Comparison of ENCODE assay signal across 14 cellular contexts in genomic region chr3:122076414-122077292, GRCh38. TPM values are rescaled to one million over a fixed set of nuclear protein-coding genes. Genes with fewer than 3 reads are reported as not detected.
DNase-seq lines count a peak whose midpoint lies in the region; ATAC-seq, FAIRE-seq and TF ChIP-seq lines count a peak whose summit lies in the region.
"Had no signal": no experiment of that assay in that cellular context is flagged by ENCODE, and none has a peak within 500 bp of the region (broad histone marks: within the 10 kb centered on the region; RNA-seq: fewer than 3 reads in every experiment).

No MANE protein-coding gene starts in this region.

- no peaks in the 10 kb centered on the region for H3K4me1 Mint-ChIP-seq in type B pancreatic cell (ENCODE audit: unreplicated experiment)
- H3K4me1 Mint-ChIP-seq: WTC11 had no signal

- no peaks in the 10 kb centered on the region for H3K36me3 Mint-ChIP-seq in type B pancreatic cell
- H3K36me3 Mint-ChIP-seq: WTC11 had no signal

- no peak overlapping the region for H3K4me3 Mint-ChIP-seq in type B pancreatic cell
- H3K4me3 Mint-ChIP-seq: WTC11 had no signal

- no peaks in the 10 kb centered on the region for H3K9me3 Mint-ChIP-seq in type B pancreatic cell

- no peaks in the 10 kb centered on the region for H3K27me3 ChIP-seq in GM06990 (replicated peaks; ENCODE audit: control insufficient read depth, insufficient read depth, low read length)
- H3K27me3 ChIP-seq in bronchial epithelial cell (ENCODE audit: control insufficient read depth, insufficient read depth, low read length) = no peaks in the 10 kb centered on the region
- H3K27me3 ChIP-seq: gastroesophageal sphincter had no signal

- peak; percentile 82 for FAIRE-seq in bronchial epithelial cell (lab: Jason Lieb, UNC)
- FAIRE-seq in HTR-8/SVneo (lab: Jason Lieb, UNC) = no peak
- FAIRE-seq: colon had no signal

- TF ChIP-seq CTCF in GM06990 (IDR thresholded peaks at IDR 0.05; ENCODE audit: insufficient read depth, low read length, poor library complexity, severe bottlenecking) = no peak
- no peak for TF ChIP-seq CTCF in bronchial epithelial cell (IDR thresholded peaks at IDR 0.05; ENCODE audit: insufficient read depth, low read length, severe bottlenecking)
- no peak for TF ChIP-seq CTCF in type B pancreatic cell (conservative IDR thresholded peaks at IDR 0.05)

- H3K4me3 ChIP-seq in GM06990 (replicated peaks; ENCODE audit: low read depth, low read length) (peak overlapping the region; percentile 75), bronchial epithelial cell (ENCODE audit: low read depth, low read length) (no peak overlapping the region)
- H3K4me3 ChIP-seq: gastroesophageal sphincter, lung had no signal

- no peaks in the 10 kb centered on the region for H3K27me3 Mint-ChIP-seq in type B pancreatic cell

- ATAC-seq in GM19324 (IDR thresholded peaks at IDR 0.05; ENCODE audit: low FRiP score, unreplicated experiment) (peak; percentile 23), HG03432 (IDR thresholded peaks at IDR 0.05; ENCODE audit: unreplicated experiment) (peak; percentile 1), GM18873 (IDR thresholded peaks at IDR 0.05; ENCODE audit: low FRiP score, unreplicated experiment) (no peak)
- ATAC-seq: WTC11 had no signal

- H3K27ac Mint-ChIP-seq in type B pancreatic cell = no peak overlapping the region
- H3K27ac Mint-ChIP-seq: WTC11 had no signal

- DNase-seq in GM06990 (ENCODE audit: extremely low read depth, insufficient read length) (no peak), bronchial epithelial cell (ENCODE audit: low read depth) (no peak), type B pancreatic cell (ENCODE audit: extremely low spot score, unreplicated experiment) (no peak), HTR-8/SVneo (ENCODE audit: insufficient read length, low spot score) (no peak), cortex of kidney (lab: John Stamatoyannopoulos, UW) (no peak)
- DNase-seq: activated naive CD4-positive, alpha-beta T cell treated with anti-CD3 and anti-CD28 coated beads, Interleukin-2, amount 50 U/mL, for 16 hours; Right ventricle myocardium superior had no signal

- peaks cover 2% of the 10 kb centered on the region for H3K36me3 ChIP-seq in GM06990 (ENCODE audit: control insufficient read depth, insufficient read depth, low read length)
- H3K36me3 ChIP-seq in bronchial epithelial cell (ENCODE audit: control insufficient read depth, insufficient read depth, low read length) = no peaks in the 10 kb centered on the region
- H3K36me3 ChIP-seq: gastroesophageal sphincter had no signal

RNA-seq across cellular contexts. Expression of gene CD86, which starts 21.5 kb away (rescaled TPM):
- total RNA-seq in bronchial epithelial cell (0.26 TPM in 1 of 2 replicates, not detected in the other), type B pancreatic cell (ENCODE audit: low replicate concordance) (not detected in 2 replicates)

RNA-seq across cellular contexts. Expression of gene ILDR1, which starts 54.6 kb away (rescaled TPM):
- total RNA-seq in bronchial epithelial cell (1.6 and 6.0 TPM in 2 replicates), type B pancreatic cell (ENCODE audit: low replicate concordance) (2.6 and 6.4 TPM in 2 replicates)
